11 cellular contexts compared by ENCODE assay signal in genomic region chr17:80858301-80859003, GRCh38.
DNase-seq lines count a peak whose midpoint lies in the region; ATAC-seq and TF ChIP-seq lines count a peak whose summit lies in the region.
"Had no signal": no experiment of that assay in that cellular context is flagged by ENCODE, and none has a peak within 500 bp of the region (broad histone marks: within the 10 kb centered on the region; RNA-seq: fewer than 3 reads in every experiment).

No MANE protein-coding gene starts in this region.

- peaks cover 22% of the 10 kb centered on the region for H3K36me3 Mint-ChIP-seq in activated naive CD4-positive, alpha-beta T cell treated with anti-CD3 and anti-CD28 coated beads, Interleukin-2, amount 50 U/mL, for 24 hours
- H3K36me3 Mint-ChIP-seq in activated naive CD8-positive, alpha-beta T cell treated with anti-CD3 and anti-CD28 coated beads, Interleukin-2, amount 10 ng/mL, durations not matched to agents 7 days and 5 days = peaks cover 44% of the 10 kb centered on the region
- peaks cover 8 to 68% (median 47%) of the 10 kb centered on the region in 5 donors for H3K36me3 Mint-ChIP-seq in naive thymus-derived CD4-positive, alpha-beta T cell

- H3K9me3 ChIP-seq in naive thymus-derived CD4-positive, alpha-beta T cell (ENCODE audit: control insufficient read depth in 2 of 3, low read length in 3 of 3) = no peaks in the 10 kb centered on the region
- H3K9me3 ChIP-seq in tibial nerve = no peaks in the 10 kb centered on the region
- H3K9me3 ChIP-seq: breast epithelium had no signal

- ATAC-seq in activated naive CD8-positive, alpha-beta T cell treated with anti-CD3 and anti-CD28 coated beads, Interleukin-2, amount 10 ng/mL, durations not matched to agents 7 days and 5 days (ENCODE audit: low read depth) = no peak
- ATAC-seq in naive thymus-derived CD4-positive, alpha-beta T cell = no peak
- ATAC-seq in GM21723 (IDR thresholded peaks at IDR 0.05; ENCODE audit: unreplicated experiment) = no peak

- no peak overlapping the region for H3K4me3 ChIP-seq in naive thymus-derived CD4-positive, alpha-beta T cell (ENCODE audit: low read length)
- H3K4me3 ChIP-seq in tibial nerve = no peak overlapping the region
- H3K4me3 ChIP-seq: breast epithelium had no signal

- no peaks in the 10 kb centered on the region for H3K9me3 Mint-ChIP-seq in activated naive CD4-positive, alpha-beta T cell treated with anti-CD3 and anti-CD28 coated beads, Interleukin-2, amount 50 U/mL, for 24 hours
- no peaks in the 10 kb centered on the region for H3K9me3 Mint-ChIP-seq in activated naive CD8-positive, alpha-beta T cell treated with anti-CD3 and anti-CD28 coated beads, Interleukin-2, amount 10 ng/mL, durations not matched to agents 7 days and 5 days
- peaks cover 0 to 6% (median 3%) of the 10 kb centered on the region in 11 donors for H3K9me3 Mint-ChIP-seq in naive thymus-derived CD4-positive, alpha-beta T cell

- no peak overlapping the region for H3K27ac ChIP-seq in naive thymus-derived CD4-positive, alpha-beta T cell (ENCODE audit: low read depth, low read length)
- H3K27ac ChIP-seq in tibial nerve = peak overlapping the region in 3 of 4 donors; percentile 29 to 79 (median 65)
- H3K27ac ChIP-seq: breast epithelium had no signal

- POLR2A ChIA-PET in activated naive CD8-positive, alpha-beta T cell treated with anti-CD3 and anti-CD28 coated beads, Interleukin-2, amount 10 ng/mL, durations not matched to agents 7 days and 5 days (lab: Charles Lee) = interaction anchor here (1.1 to 3.1 kb wide), 5 partner anchors 11 to 78 kb away, joined by 3 to 46 read pairs (median 3); no protein-coding TSS in a partner anchor
- POLR2A ChIA-PET in naive thymus-derived CD4-positive, alpha-beta T cell (lab: Charles Lee) = interaction anchor here (0.6 to 1.5 kb wide), 2 partner anchors 67 to 202 kb away, joined by 3 to 4 read pairs; no protein-coding TSS in a partner anchor

- H3K4me3 Mint-ChIP-seq in activated naive CD4-positive, alpha-beta T cell treated with anti-CD3 and anti-CD28 coated beads, Interleukin-2, amount 50 U/mL, for 24 hours = peak overlapping the region; percentile 55
- H3K4me3 Mint-ChIP-seq in activated naive CD8-positive, alpha-beta T cell treated with anti-CD3 and anti-CD28 coated beads, Interleukin-2, amount 10 ng/mL, durations not matched to agents 7 days and 5 days = peak overlapping the region; percentile 35
- peak overlapping the region in 1 of 10 donors; percentile 43 for H3K4me3 Mint-ChIP-seq in naive thymus-derived CD4-positive, alpha-beta T cell

- peaks cover 78% of the 10 kb centered on the region for H3K4me1 Mint-ChIP-seq in activated naive CD4-positive, alpha-beta T cell treated with anti-CD3 and anti-CD28 coated beads, Interleukin-2, amount 50 U/mL, for 24 hours
- peaks cover 63% of the 10 kb centered on the region for H3K4me1 Mint-ChIP-seq in activated naive CD8-positive, alpha-beta T cell treated with anti-CD3 and anti-CD28 coated beads, Interleukin-2, amount 10 ng/mL, durations not matched to agents 7 days and 5 days
- H3K4me1 Mint-ChIP-seq in naive thymus-derived CD4-positive, alpha-beta T cell = peaks cover 36 to 84% (median 66%) of the 10 kb centered on the region in 7 donors

- no peak for TF ChIP-seq CTCF in tibial nerve (IDR thresholded peaks at IDR 0.05)

- H3K27ac Mint-ChIP-seq in activated naive CD4-positive, alpha-beta T cell treated with anti-CD3 and anti-CD28 coated beads, Interleukin-2, amount 50 U/mL, for 24 hours = peak overlapping the region; percentile 95
- peak overlapping the region; percentile 94 for H3K27ac Mint-ChIP-seq in activated naive CD8-positive, alpha-beta T cell treated with anti-CD3 and anti-CD28 coated beads, Interleukin-2, amount 10 ng/mL, durations not matched to agents 7 days and 5 days
- H3K27ac Mint-ChIP-seq in naive thymus-derived CD4-positive, alpha-beta T cell = peak overlapping the region in 6 of 9 donors; percentile 28 to 95 (median 56)

- H3K27me3 ChIP-seq in naive thymus-derived CD4-positive, alpha-beta T cell (ENCODE audit: control insufficient read depth in 2 of 2, insufficient read depth in 2 of 2, low read length in 2 of 2) = no peaks in the 10 kb centered on the region
- no peaks in the 10 kb centered on the region for H3K27me3 ChIP-seq in tibial nerve
- H3K27me3 ChIP-seq: breast epithelium had no signal

- peaks cover 10 to 41% of the 10 kb centered on the region in 2 donors for H3K4me1 ChIP-seq in naive thymus-derived CD4-positive, alpha-beta T cell (ENCODE audit: control insufficient read depth in 2 of 2, insufficient read depth in 2 of 2, low read length in 2 of 2)
- peaks cover 0 to 27% (median 17%) of the 10 kb centered on the region in 4 donors for H3K4me1 ChIP-seq in tibial nerve
- H3K4me1 ChIP-seq: breast epithelium had no signal

- WGBS in tibial nerve, 2 donors = 57 to 66% methylated on average over 17 to 20 of the region's 20 CpGs

- TF ChIP-seq EP300 in tibial nerve (IDR thresholded peaks at IDR 0.05) = no peak

- CTCF ChIA-PET in naive thymus-derived CD4-positive, alpha-beta T cell (lab: Charles Lee) = interaction anchor here (1.1 kb wide), 1 partner anchor 11 kb away, joined by 3 read pairs; no protein-coding TSS in a partner anchor

- no peak for DNase-seq in activated naive CD4-positive, alpha-beta T cell treated with Interleukin-2 at 50 U/mL for 16 hours
- no peak for DNase-seq in activated naive CD8-positive, alpha-beta T cell treated with anti-CD3 and anti-CD28 coated beads, Interleukin-2, amount 10 ng/mL, durations not matched to agents 7 days and 5 days
- no peak for DNase-seq in naive thymus-derived CD4-positive, alpha-beta T cell
- DNase-seq in tibial nerve (ENCODE audit: low spot score in 2 of 2) (no peak), SKM-1 (lab: John Stamatoyannopoulos, UW; ENCODE audit: unreplicated experiment) (no peak), hippocampal formation (lab: John Stamatoyannopoulos, UW) (no peak)
- DNase-seq: AML-193, Karpas-422 had no signal

- H3K27me3 Mint-ChIP-seq in activated naive CD4-positive, alpha-beta T cell treated with anti-CD3 and anti-CD28 coated beads, Interleukin-2, amount 50 U/mL, for 24 hours = no peaks in the 10 kb centered on the region
- no peaks in the 10 kb centered on the region for H3K27me3 Mint-ChIP-seq in activated naive CD8-positive, alpha-beta T cell treated with anti-CD3 and anti-CD28 coated beads, Interleukin-2, amount 10 ng/mL, durations not matched to agents 7 days and 5 days
- H3K27me3 Mint-ChIP-seq in naive thymus-derived CD4-positive, alpha-beta T cell = no peaks in the 10 kb centered on the region

- no peak for TF ChIP-seq POLR2A in tibial nerve (IDR thresholded peaks at IDR 0.05)

- intact Hi-C loops in naive thymus-derived CD4-positive, alpha-beta T cell (cut with micrococcal nuclease) = loop anchor here in 1 of 2 donors (5.0 kb wide), 1 partner anchor 66 kb away; no protein-coding TSS in a partner anchor

- H3K36me3 ChIP-seq in naive thymus-derived CD4-positive, alpha-beta T cell (ENCODE audit: control insufficient read depth in 2 of 3, insufficient read depth in 3 of 3, low read length in 3 of 3) = peaks cover 0 to 45% (median 0%) of the 10 kb centered on the region in 3 experiments
- peaks cover 0 to 44% (median 0%) of the 10 kb centered on the region in 3 donors for H3K36me3 ChIP-seq in tibial nerve
- H3K36me3 ChIP-seq: breast epithelium had no signal
